In genomic region chr9:34665109-34665380, GRCh38 we compare ENCODE assay signal across 9 cellular contexts. TPM values are rescaled to one million over a fixed set of nuclear protein-coding genes. Genes with fewer than 3 reads are reported as not detected.
A peak's percentile ranks its signal among the peaks of the same experiment; 100 is the strongest.
DNase-seq lines count a peak whose midpoint lies in the region; ATAC-seq and TF ChIP-seq lines count a peak whose summit lies in the region.
"Had no signal": no experiment of that assay in that cellular context is flagged by ENCODE, and none has a peak within 500 bp of the region (broad histone marks: within the 10 kb centered on the region; RNA-seq: fewer than 3 reads in every experiment).

No MANE protein-coding gene starts in this region.

- H3K4me1 ChIP-seq in SJCRH30 (no peaks in the 10 kb centered on the region), right cardiac atrium (ENCODE audit: control insufficient read depth, insufficient read depth, low read length) (peaks cover 4% of the 10 kb centered on the region), stomach (peaks cover 0 to 40% (median 29%) of the 10 kb centered on the region in 4 donors)

- WGBS in right cardiac atrium = under 1% methylated on average over 20 of the region's 20 CpGs
- WGBS in stomach, 5 donors = 0 to 1% (median 0%) methylated on average over 8 to 20 of the region's 20 CpGs

- POLR2A ChIA-PET in AG04449 (lab: Yijun Ruan, JAX) = interaction anchor here (1.2 to 2.1 kb wide), 3 partner anchors 10 to 18 kb away, joined by 5 to 11 read pairs (median 8); partner anchors contain the start of genes GALT and IL11RA

- H3K27ac ChIP-seq in SJCRH30 (no peak overlapping the region), right cardiac atrium (ENCODE audit: low read length) (peak overlapping the region; percentile 89), stomach (peak overlapping the region; percentile 95 to 99 (median 98))

- no peak for TF ChIP-seq EP300 in stomach (IDR thresholded peaks at IDR 0.05)

- CTCF ChIA-PET in AG04449 (lab: Yijun Ruan, JAX) = interaction anchor here (0.7 to 8.4 kb wide), 12 partner anchors 10 to 61 kb away, joined by 3 to 153 read pairs (median 6); partner anchors contain the start of genes GALT, IL11RA and SIGMAR1

- H3K4me3 ChIP-seq in AG04449 (ENCODE audit: low read depth, low read length) (peak overlapping the region; percentile 63), SJCRH30 (peak overlapping the region; percentile 21; the same call in 1 of the 2 replicates), right cardiac atrium (ENCODE audit: low read length) (peak overlapping the region; percentile 69), stomach (peak overlapping the region; percentile 55 to 72 (median 66))

- H3K9me3 ChIP-seq in SJCRH30 (replicated peaks) = no peaks in the 10 kb centered on the region
- H3K9me3 ChIP-seq in right cardiac atrium (ENCODE audit: control insufficient read depth, low read length) = no peaks in the 10 kb centered on the region
- H3K9me3 ChIP-seq in stomach = no peaks in the 10 kb centered on the region

- intact Hi-C loops in right cardiac atrium (cut with DNase I) (no loop called here), stomach (cut with DNase I; ENCODE audit: low total_unique reads) (no loop called here)

- no peak for TF ChIP-seq POLR2A in stomach (IDR thresholded peaks at IDR 0.05)

- TF ChIP-seq CTCF in AG04449 (IDR thresholded peaks at IDR 0.05; ENCODE audit: insufficient read depth, low read length, missing control alignments) = no peak
- TF ChIP-seq CTCF in stomach (IDR thresholded peaks at IDR 0.05) = no peak

- no peaks in the 10 kb centered on the region for H3K27me3 ChIP-seq in SJCRH30
- no peaks in the 10 kb centered on the region for H3K27me3 ChIP-seq in right cardiac atrium (ENCODE audit: control insufficient read depth, insufficient read depth)
- no peaks in the 10 kb centered on the region for H3K27me3 ChIP-seq in stomach

- in situ Hi-C loops in KBM-7 (cut with MboI; ENCODE audit: low pct_unique_long_range_greater_than_20kb, low sequenced_read_pairs) = no loop called here

- H3K36me3 ChIP-seq in SJCRH30 (no peaks in the 10 kb centered on the region), stomach (peaks cover 0 to 48% (median 15%) of the 10 kb centered on the region in 4 donors)

- DNase-seq in AG04449 (ENCODE audit: low read depth, low spot score) (no peak), SJCRH30 (no peak), right cardiac atrium (no peak), stomach (no peak), KBM-7 (no peak), NAMALWA (ENCODE audit: low spot score) (no peak)

- peak; percentile 27 for ATAC-seq in GM21528 (IDR thresholded peaks at IDR 0.05; ENCODE audit: low FRiP score, unreplicated experiment)
- no peak for ATAC-seq in right cardiac atrium
- ATAC-seq in HG03342 (IDR thresholded peaks at IDR 0.05; ENCODE audit: unreplicated experiment) = no peak

RNA-seq across cellular contexts. Expression of gene CCL27, which starts 2.6 kb away (rescaled TPM):
- 0.76 TPM in 1 of 2 replicates, not detected in the other for total RNA-seq in SJCRH30 (2014; rRNA removed; shearing (Covaris generic))
- total RNA-seq in right cardiac atrium = under 1 TPM in 1 of 4 donors, not detected in 3; 0.46 TPM
- 0.18 TPM for polyA plus RNA-seq in right cardiac atrium
- total RNA-seq in stomach = 1 to 10 TPM in 1 of 5 donors, not detected in 4; 1.3 TPM
- polyA plus RNA-seq in stomach = under 1 TPM in 1 of 3 donors, not detected in 2; 0.58 TPM
- total RNA-seq: myocyte had no signal

RNA-seq across cellular contexts. Expression of gene IL11RA, which starts 13.1 kb away (rescaled TPM):
- 3.2 TPM in 2 replicates for total RNA-seq in SJCRH30 (2014; rRNA removed; shearing (Covaris generic))
- total RNA-seq in right cardiac atrium (10 to 100 TPM; 48.7 to 92.2 (median 73.9) TPM), stomach (10 to 100 TPM; 19.3 to 57.4 (median 29.0) TPM)
- polyA plus RNA-seq in right cardiac atrium (49.3 TPM), stomach (10 to 100 TPM in 1 of 3 donors, 1 to 10 TPM in 2; 4.4 to 18.8 (median 5.7) TPM)

RNA-seq across cellular contexts. Expression of gene GALT, which starts 18.6 kb away (rescaled TPM):
- 16.4 and 18.9 TPM in 2 replicates for total RNA-seq in SJCRH30 (2014; rRNA removed; shearing (Covaris generic))
- total RNA-seq in right cardiac atrium = 10 to 100 TPM; 37.3 to 71.2 (median 66.3) TPM
- polyA plus RNA-seq in right cardiac atrium = 57.1 TPM
- total RNA-seq in stomach = 100 to 1,000 TPM in 2 of 5 donors, 10 to 100 TPM in 3; 28.8 to 148 (median 87.8) TPM
- polyA plus RNA-seq in stomach = 10 to 100 TPM; 17.4 to 33.1 (median 20.5) TPM

RNA-seq across cellular contexts. Expression of gene CCL19, which starts 26.0 kb away (rescaled TPM):
- total RNA-seq in SJCRH30 (2014; rRNA removed; shearing (Covaris generic)) = not detected in 2 replicates
- 1 to 10 TPM; 1.4 to 9.2 (median 6.3) TPM for total RNA-seq in right cardiac atrium
- 0.66 TPM for polyA plus RNA-seq in right cardiac atrium
- total RNA-seq in stomach = 1 to 10 TPM in 2 of 5 donors, not detected in 3; 4.4 to 8.1 TPM
- 10 to 100 TPM in 1 of 3 donors, 1 to 10 TPM in 2; 4.3 to 24.1 (median 7.8) TPM for polyA plus RNA-seq in stomach
- total RNA-seq: myocyte had no signal

RNA-seq across cellular contexts. Expression of gene SIGMAR1, which starts 27.5 kb away (rescaled TPM):
- 77.1 and 85.3 TPM in 2 replicates for total RNA-seq in SJCRH30 (2014; rRNA removed; shearing (Covaris generic))
- total RNA-seq in right cardiac atrium = 10 to 100 TPM; 28.6 to 37.2 (median 35.5) TPM
- polyA plus RNA-seq in right cardiac atrium = 36.0 TPM
- total RNA-seq in stomach = 100 to 1,000 TPM in 1 of 5 donors, 10 to 100 TPM in 4; 20.0 to 124 (median 64.3) TPM
- polyA plus RNA-seq in stomach = 10 to 100 TPM; 19.9 to 46.8 (median 25.5) TPM
